Comparison of ENCODE assay signal across 16 cellular contexts in the genomic region with DNA sequence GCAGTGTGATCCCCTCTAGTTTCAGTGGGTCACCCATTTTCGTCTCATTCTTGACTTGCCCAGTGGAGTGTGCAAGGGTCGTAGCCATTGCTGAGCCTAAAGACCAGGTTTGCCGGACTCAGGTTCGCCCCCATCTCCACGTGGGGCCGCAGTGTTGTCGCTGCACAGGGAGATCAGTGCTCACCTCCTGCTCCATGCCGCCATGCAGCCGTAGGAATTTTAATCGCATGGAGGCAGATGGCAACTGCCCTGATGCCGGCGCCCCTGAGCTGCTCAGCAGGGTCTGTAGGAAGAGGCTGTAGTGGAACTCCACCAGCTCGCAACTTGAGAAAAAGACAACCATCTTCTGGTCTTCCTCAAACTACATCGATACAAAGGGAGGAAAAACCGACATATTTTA. TPM values are rescaled to one million over a fixed set of nuclear protein-coding genes. Genes with fewer than 3 reads are reported as not detected.
DNase-seq lines count a peak whose midpoint lies in the region; ATAC-seq and TF ChIP-seq lines count a peak whose summit lies in the region.
"Had no signal": no experiment of that assay in that cellular context is flagged by ENCODE, and none has a peak within 500 bp of the region (broad histone marks: within the 10 kb centered on the region; RNA-seq: fewer than 3 reads in every experiment).

No MANE protein-coding gene starts in this region.

- peaks cover 24% of the 10 kb centered on the region for H3K4me1 ChIP-seq in ACC112 (ENCODE audit: control insufficient read depth, insufficient read depth, low read length, unreplicated experiment)
- H3K4me1 ChIP-seq: A549; BLaER1 treated with 17β-estradiol and CSF1 and Interleukin-3, amounts not matched to agents 10 nM and 100 nM had no signal

- H3K36me3 Mint-ChIP-seq in T-helper 17 cell (ENCODE audit: low read depth) (peaks cover 12% of the 10 kb centered on the region), endothelial cell (ENCODE audit: low read depth, unreplicated experiment) (peaks cover 19% of the 10 kb centered on the region)

- H3K4me3 Mint-ChIP-seq in T-helper 17 cell (no peak overlapping the region), endothelial cell (ENCODE audit: unreplicated experiment) (peak overlapping the region; percentile 53)
- H3K4me3 Mint-ChIP-seq: B cell; CD8-positive, alpha-beta T cell had no signal

- DNase-seq in NCI-H524 treated with DMSO at 0.1 percent for 48 hours (lab: John Stamatoyannopoulos, UW) (peak; percentile 85), T-helper 17 cell (no peak), endothelial cell (ENCODE audit: low spot score) (no peak), activated gamma-delta T cell treated with Interleukin-2 at 50 U/mL for 16 hours (no peak), cortex of kidney (lab: John Stamatoyannopoulos, UW) (no peak)
- DNase-seq in activated T-cell treated with anti-CD3 and anti-CD28 coated beads, Interleukin-2, amount 50 U/mL, for 48 hours, result no peak
- DNase-seq: Calu3; CD8-positive, alpha-beta T cell; GOT3; HCEC 1CT had no signal

- H3K27ac Mint-ChIP-seq in T-helper 17 cell (peak overlapping the region; percentile 60), endothelial cell (ENCODE audit: unreplicated experiment) (no peak overlapping the region)
- H3K27ac Mint-ChIP-seq: B cell; CD8-positive, alpha-beta T cell had no signal

- H3K79me2 ChIP-seq in ACC112 (ENCODE audit: control insufficient read depth, insufficient read depth, low read length, unreplicated experiment), result no peaks in the 10 kb centered on the region

- H3K27me3 Mint-ChIP-seq in T-helper 17 cell, result no peaks in the 10 kb centered on the region
- H3K27me3 Mint-ChIP-seq in endothelial cell (ENCODE audit: unreplicated experiment), result peaks cover 3% of the 10 kb centered on the region
- H3K27me3 Mint-ChIP-seq: B cell had no signal

- ATAC-seq in T-helper 17 cell, result no peak
- ATAC-seq: A549; CD8-positive, alpha-beta T cell had no signal

- H3K27ac ChIP-seq in ACC112 (ENCODE audit: low read depth, low read length), result peak overlapping the region; percentile 99; the same call in 1 of the 2 replicates
- H3K27ac ChIP-seq: 22Rv1; A549; BLaER1 treated with 17β-estradiol and CSF1 and Interleukin-3, amounts not matched to agents 10 nM and 100 nM; HL-60 had no signal

- H3K9me3 Mint-ChIP-seq in endothelial cell (ENCODE audit: unreplicated experiment), result no peaks in the 10 kb centered on the region
- H3K9me3 Mint-ChIP-seq: CD8-positive, alpha-beta T cell had no signal

- H3K9me3 ChIP-seq in T-helper 17 cell (ENCODE audit: control insufficient read depth, low read length, poor library complexity, severe bottlenecking), result no peaks in the 10 kb centered on the region
- H3K9me3 ChIP-seq: A549; BLaER1 treated with 17β-estradiol and CSF1 and Interleukin-3, amounts not matched to agents 10 nM and 100 nM had no signal

- H3K4me1 Mint-ChIP-seq in T-helper 17 cell (peaks cover 4% of the 10 kb centered on the region), endothelial cell (ENCODE audit: unreplicated experiment) (peaks cover 3% of the 10 kb centered on the region)
- H3K4me1 Mint-ChIP-seq: B cell had no signal

- H2AFZ ChIP-seq in ACC112 (ENCODE audit: low read length, unreplicated experiment), result no peak overlapping the region

- TF ChIP-seq CTCF in endothelial cell (IDR thresholded peaks at IDR 0.05; ENCODE audit: unreplicated experiment), result no peak

- H3K4me3 ChIP-seq in ACC112 (ENCODE audit: low read depth, low read length), result no peak overlapping the region
- H3K4me3 ChIP-seq: A549; BLaER1 treated with 17β-estradiol and CSF1 and Interleukin-3, amounts not matched to agents 10 nM and 100 nM had no signal

- H3K36me3 ChIP-seq in ACC112 (ENCODE audit: insufficient read depth, low read length), result peaks cover 34% of the 10 kb centered on the region

- no peaks in the 10 kb centered on the region for H3K27me3 ChIP-seq in ACC112 (ENCODE audit: insufficient read depth, low read length)
- H3K27me3 ChIP-seq: BLaER1 treated with 17β-estradiol and CSF1 and Interleukin-3, amounts not matched to agents 10 nM and 100 nM had no signal

RNA-seq across cellular contexts. Expression of a gene that starts 24.1 kb away (rescaled TPM):
- 10 to 100 TPM; 12.6 to 15.5 TPM for total RNA-seq in T-helper 17 cell
- 15.8 TPM for total RNA-seq in endothelial cell (ENCODE audit: unreplicated experiment)

RNA-seq across cellular contexts. Expression of a gene that starts 24.6 kb away (rescaled TPM):
- total RNA-seq in T-helper 17 cell (10 to 100 TPM; 17.3 to 17.9 TPM), endothelial cell (ENCODE audit: unreplicated experiment) (27.6 TPM)
